ENCODE assay signal across 8 cellular contexts in the genomic region with DNA sequence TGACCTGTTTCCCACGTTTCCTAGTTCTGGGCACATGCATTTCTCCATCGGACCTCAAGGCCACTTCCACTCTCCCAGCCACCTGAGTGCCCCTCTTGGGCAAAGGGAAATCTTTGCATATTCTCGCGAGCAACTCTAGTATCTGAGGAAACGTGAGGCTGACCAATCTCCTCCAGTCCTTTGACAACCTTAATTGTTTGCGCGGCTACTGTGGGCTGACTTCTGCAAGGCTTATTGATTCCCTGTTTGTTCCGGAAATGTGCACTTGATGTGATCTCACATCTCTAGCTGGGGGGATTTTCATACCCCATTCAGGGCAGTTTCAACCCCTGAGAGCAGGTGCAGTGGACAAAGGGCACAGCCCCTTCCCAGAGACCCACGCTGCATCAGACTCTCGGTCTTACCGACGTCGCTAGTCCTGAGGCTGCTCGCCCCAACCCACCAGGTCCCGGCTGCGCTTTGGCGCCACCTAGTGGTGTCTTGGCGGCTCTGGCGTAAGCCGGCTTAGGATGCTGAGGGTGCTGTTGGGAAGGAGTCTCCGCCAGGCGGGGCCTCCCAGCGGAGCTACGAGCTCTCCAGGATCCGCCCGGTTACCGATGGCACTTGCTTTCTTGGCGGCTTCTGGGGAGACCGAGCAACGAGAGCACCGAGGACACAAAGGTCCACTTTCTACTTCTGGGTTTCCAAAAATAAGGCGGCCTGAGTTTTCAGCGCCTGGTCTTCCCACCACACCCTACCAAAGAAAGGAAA. TPM values are rescaled to one million over a fixed set of nuclear protein-coding genes. Genes with fewer than 3 reads are reported as not detected.
A peak's percentile ranks its signal among the peaks of the same experiment; 100 is the strongest.
DNase-seq lines count a peak whose midpoint lies in the region; ATAC-seq, FAIRE-seq and TF ChIP-seq lines count a peak whose summit lies in the region.

No MANE protein-coding gene starts in this region.

- FAIRE-seq in urothelium cell line (lab: Jason Lieb, UNC): peak; percentile 95

- no peak overlapping the region for H3K27ac Mint-ChIP-seq in activated naive CD8-positive, alpha-beta T cell treated with anti-CD3 and anti-CD28 coated beads, Interleukin-2, amount 50 U/mL, for 24 hours
- H3K27ac Mint-ChIP-seq in progenitor cell of endocrine pancreas: peak overlapping the region; percentile 93

- H3K9me3 Mint-ChIP-seq in activated naive CD8-positive, alpha-beta T cell treated with anti-CD3 and anti-CD28 coated beads, Interleukin-2, amount 50 U/mL, for 24 hours: no peaks in the 10 kb centered on the region
- H3K9me3 Mint-ChIP-seq in progenitor cell of endocrine pancreas (ENCODE audit: low read depth): no peaks in the 10 kb centered on the region

- no peaks in the 10 kb centered on the region for H3K36me3 Mint-ChIP-seq in activated naive CD8-positive, alpha-beta T cell treated with anti-CD3 and anti-CD28 coated beads, Interleukin-2, amount 50 U/mL, for 24 hours (ENCODE audit: low read depth)
- H3K36me3 Mint-ChIP-seq in progenitor cell of endocrine pancreas (ENCODE audit: insufficient read depth): no peaks in the 10 kb centered on the region

- peak; percentile 86 for DNase-seq in NCI-H1105 (lab: John Stamatoyannopoulos, UW)
- DNase-seq in SW480 (ENCODE audit: low spot score): peak; percentile 79
- peak; percentile 91 for DNase-seq in activated naive CD8-positive, alpha-beta T cell treated with anti-CD3 and anti-CD28 coated beads, Interleukin-2, amount 50 U/mL, for 24 hours
- DNase-seq in left cardiac atrium: peak; percentile 90
- peak; percentile 94 for DNase-seq in progenitor cell of endocrine pancreas (ENCODE audit: low spot score, unreplicated experiment)
- DNase-seq in urothelium cell line (ENCODE audit: low spot score): peak; percentile 98

- peak; percentile 94 for ATAC-seq in HG02759 (IDR thresholded peaks at IDR 0.05; ENCODE audit: unreplicated experiment)
- ATAC-seq in activated naive CD8-positive, alpha-beta T cell treated with anti-CD3 and anti-CD28 coated beads, Interleukin-2, amount 50 U/mL, for 24 hours: peak; percentile 95
- peak; percentile 98 to 99 for ATAC-seq in left cardiac atrium

- intact Hi-C loops in left cardiac atrium (cut with DNase I): loop anchor here in 1 of 2 donors (2.0 to 5.0 kb wide), 2 partner anchors 35 to 92 kb away; partner anchors contain the start of gene EXOC6B

- peaks cover 16% of the 10 kb centered on the region for H3K4me1 Mint-ChIP-seq in activated naive CD8-positive, alpha-beta T cell treated with anti-CD3 and anti-CD28 coated beads, Interleukin-2, amount 50 U/mL, for 24 hours
- peaks cover 4% of the 10 kb centered on the region for H3K4me1 Mint-ChIP-seq in progenitor cell of endocrine pancreas (ENCODE audit: low read depth)

- H3K27me3 Mint-ChIP-seq in activated naive CD8-positive, alpha-beta T cell treated with anti-CD3 and anti-CD28 coated beads, Interleukin-2, amount 50 U/mL, for 24 hours: peaks cover 66% of the 10 kb centered on the region
- peaks cover 13% of the 10 kb centered on the region for H3K27me3 Mint-ChIP-seq in progenitor cell of endocrine pancreas

- TF ChIP-seq CTCF in GM12874 (IDR thresholded peaks at IDR 0.05; ENCODE audit: insufficient read depth, low read depth, low read length): peak; percentile 99
- peak; percentile 99 for TF ChIP-seq CTCF in progenitor cell of endocrine pancreas (IDR thresholded peaks at IDR 0.05; ENCODE audit: unreplicated experiment)

- H3K4me3 Mint-ChIP-seq in activated naive CD8-positive, alpha-beta T cell treated with anti-CD3 and anti-CD28 coated beads, Interleukin-2, amount 50 U/mL, for 24 hours: peak overlapping the region; percentile 67
- peak overlapping the region; percentile 72 for H3K4me3 Mint-ChIP-seq in progenitor cell of endocrine pancreas (ENCODE audit: low read depth)

RNA-seq across cellular contexts. Expression of gene SPR, which starts 24.8 kb away (rescaled TPM):
- total RNA-seq in left cardiac atrium: 10 to 100 TPM; 29.2 to 47.7 TPM
- 24.2 and 25.5 TPM in 2 replicates for total RNA-seq in progenitor cell of endocrine pancreas

RNA-seq across cellular contexts. Expression of gene EXOC6B, which starts 36.6 kb away (rescaled TPM):
- total RNA-seq in left cardiac atrium (100 to 1,000 TPM in 1 of 2 donors, 10 to 100 TPM in 1; 93.7 to 113 TPM), progenitor cell of endocrine pancreas (71.9 and 72.6 TPM in 2 replicates)

RNA-seq across cellular contexts. Expression of gene EMX1, which starts 54.9 kb away (rescaled TPM):
- total RNA-seq in left cardiac atrium (not detected), progenitor cell of endocrine pancreas (0.69 and 0.71 TPM in 2 replicates)

Comparison
In these comparisons a context has a peak if more than half of its experiments do, and no peak if none do; other contexts are left out.
1. Peak in every context shown above with its lines: DNase-seq and ATAC-seq.